In genomic region chr22:38481162-38481870, GRCh38 we compare ENCODE assay signal across 12 cellular contexts. TPM values are rescaled to one million over a fixed set of nuclear protein-coding genes. Genes with fewer than 3 reads are reported as not detected.
DNase-seq lines count a peak whose midpoint lies in the region; ATAC-seq and TF ChIP-seq lines count a peak whose summit lies in the region.
"Had no signal": no experiment of that assay in that cellular context is flagged by ENCODE, and none has a peak within 500 bp of the region (broad histone marks: within the 10 kb centered on the region; RNA-seq: fewer than 3 reads in every experiment).

No MANE protein-coding gene starts in this region.

- H3K9me3 ChIP-seq in CD4-positive, alpha-beta T cell (ENCODE audit: control insufficient read depth, low read length) = no peaks in the 10 kb centered on the region
- H3K9me3 ChIP-seq: gastroesophageal sphincter, SJCRH30 had no signal

- H3K36me3 ChIP-seq in H7 (replicated peaks; ENCODE audit: control insufficient read depth, insufficient read depth, low read length) = peaks cover 34% of the 10 kb centered on the region

- H3K27me3 Mint-ChIP-seq in CD4-positive, alpha-beta T cell = no peaks in the 10 kb centered on the region
- no peaks in the 10 kb centered on the region for H3K27me3 Mint-ChIP-seq in brain
- H3K27me3 Mint-ChIP-seq in natural killer cell (ENCODE audit: low read depth in 2 of 2) = no peaks in the 10 kb centered on the region

- H3K9me3 Mint-ChIP-seq in CD4-positive, alpha-beta T cell = no peaks in the 10 kb centered on the region
- H3K9me3 Mint-ChIP-seq in brain = no peaks in the 10 kb centered on the region
- H3K9me3 Mint-ChIP-seq in natural killer cell = no peaks in the 10 kb centered on the region

- no peaks in the 10 kb centered on the region for H3K27me3 ChIP-seq in CD4-positive, alpha-beta T cell (ENCODE audit: control insufficient read depth, insufficient read depth, low read length)
- no peaks in the 10 kb centered on the region for H3K27me3 ChIP-seq in H7 (ENCODE audit: control insufficient read depth, insufficient read depth, low read length)
- H3K27me3 ChIP-seq: gastroesophageal sphincter, SJCRH30 had no signal

- intact Hi-C loops in CD4-positive, alpha-beta T cell (cut with DNase I, micrococcal nuclease) = no loop called here
- intact Hi-C loops in natural killer cell (cut with micrococcal nuclease) = no loop called here

- TF ChIP-seq CTCF in CD4-positive, alpha-beta T cell (IDR thresholded peaks at IDR 0.05) = no peak
- TF ChIP-seq CTCF in brain (conservative IDR thresholded peaks at IDR 0.05) (no peak), natural killer cell (IDR thresholded peaks at IDR 0.05) (no peak)

- H3K4me3 Mint-ChIP-seq in CD4-positive, alpha-beta T cell = no peak overlapping the region
- no peak overlapping the region for H3K4me3 Mint-ChIP-seq in brain
- no peak overlapping the region for H3K4me3 Mint-ChIP-seq in natural killer cell

- ATAC-seq in CD4-positive, alpha-beta T cell (ENCODE audit: poor library complexity) = no peak
- no peak for ATAC-seq in natural killer cell
- ATAC-seq: gastroesophageal sphincter had no signal

- H3K36me3 Mint-ChIP-seq in CD4-positive, alpha-beta T cell (ENCODE audit: low read depth) = peaks cover 56% of the 10 kb centered on the region
- peaks cover 50% of the 10 kb centered on the region for H3K36me3 Mint-ChIP-seq in brain
- peaks cover 24% of the 10 kb centered on the region for H3K36me3 Mint-ChIP-seq in natural killer cell

- H3K4me1 Mint-ChIP-seq in CD4-positive, alpha-beta T cell (ENCODE audit: low read depth) = peaks cover 37% of the 10 kb centered on the region
- H3K4me1 Mint-ChIP-seq in brain (no peaks in the 10 kb centered on the region), natural killer cell (peaks cover 22% of the 10 kb centered on the region in 2 donors)

- H3K27ac Mint-ChIP-seq in CD4-positive, alpha-beta T cell = peak overlapping the region; percentile 50
- peak overlapping the region in 4 of 5 experiments; percentile 2 to 87 (median 22) for H3K27ac Mint-ChIP-seq in brain
- H3K27ac Mint-ChIP-seq in natural killer cell = peak overlapping the region; percentile 50 to 67

- POLR2A ChIA-PET in CD4-positive, alpha-beta T cell (lab: Charles Lee) = interaction anchor here (0.6 to 2.9 kb wide), 7 partner anchors 9 to 201 kb away, joined by 3 to 13 read pairs (median 4); partner anchors contain the start of gene TOMM22

- no peak overlapping the region for H3K4me3 ChIP-seq in H7 (ENCODE audit: insufficient read depth, low read depth, low read length)
- H3K4me3 ChIP-seq: gastroesophageal sphincter, SJCRH30 had no signal

- CTCF ChIA-PET in CD4-positive, alpha-beta T cell (lab: Charles Lee) = no interaction called here

- DNase-seq in CD4-positive, alpha-beta T cell = no peak
- peak; percentile 46 for DNase-seq in EL
- no peak for DNase-seq in natural killer cell
- DNase-seq in H7 = no peak
- DNase-seq in occipital lobe (lab: John Stamatoyannopoulos, UW) = no peak
- DNase-seq in kidney glomerular epithelial cell (lab: John Stamatoyannopoulos, UW) = no peak
- DNase-seq: activated T-cell treated with anti-CD3 and anti-CD28 coated beads, Interleukin-2, amount 50 U/mL, for 48 hours; COR-L47; SJCRH30 had no signal

- H3K27ac ChIP-seq in CD4-positive, alpha-beta T cell (ENCODE audit: low read depth, low read length) = no peak overlapping the region
- H3K27ac ChIP-seq: SJCRH30 had no signal

RNA-seq across cellular contexts. Expression of gene KDELR3, which starts 13.4 kb away (rescaled TPM):
- not detected for total RNA-seq in CD4-positive, alpha-beta T cell
- 1.1 TPM for polyA plus RNA-seq in brain (ENCODE audit: insufficient read depth, low read depth, low replicate concordance)
- total RNA-seq in natural killer cell (under 1 TPM in 1 of 3 donors, not detected in 2; 0.25 TPM), occipital lobe (0.94 TPM)
- total RNA-seq in H7 (2014; rRNA removed; shearing (Covaris generic)) = 4.5 and 8.2 TPM in 2 replicates

RNA-seq across cellular contexts. Expression of gene DDX17, which starts 24.8 kb away (rescaled TPM):
- total RNA-seq in CD4-positive, alpha-beta T cell = 100 to 1,000 TPM; 454 to 462 TPM
- 88.0 TPM for polyA plus RNA-seq in brain (ENCODE audit: insufficient read depth, low read depth, low replicate concordance)
- total RNA-seq in natural killer cell (100 to 1,000 TPM; 571 to 752 (median 578) TPM), occipital lobe (646 TPM)
- 257 and 288 TPM in 2 replicates for total RNA-seq in H7 (2014; rRNA removed; shearing (Covaris generic))

RNA-seq across cellular contexts. Expression of gene KCNJ4, which starts 26.3 kb away (rescaled TPM):
- total RNA-seq in CD4-positive, alpha-beta T cell = not detected
- 18.1 TPM for polyA plus RNA-seq in brain (ENCODE audit: insufficient read depth, low read depth, low replicate concordance)
- total RNA-seq in natural killer cell (not detected), occipital lobe (9.7 TPM)
- total RNA-seq in H7 (2014; rRNA removed; shearing (Covaris generic)) = 3.4 and 5.9 TPM in 2 replicates
- total RNA-seq: gastroesophageal sphincter, subcutaneous adipose tissue had no signal
